Comparison of ENCODE assay signal across 8 cellular contexts in genomic region chr2:196925445-196925767, GRCh38. TPM values are rescaled to one million over a fixed set of nuclear protein-coding genes. Genes with fewer than 3 reads are reported as not detected.
DNase-seq lines count a peak whose midpoint lies in the region; ATAC-seq, FAIRE-seq and TF ChIP-seq lines count a peak whose summit lies in the region.

No MANE protein-coding gene starts in this region.

- peak overlapping the region; percentile 99 for H3K27ac Mint-ChIP-seq in activated T-helper 17 cell treated with anti-CD3 and anti-CD28 coated beads, Interleukin-2, amount 50 U/mL, for 72 hours
- H3K27ac Mint-ChIP-seq in immature natural killer cell = peak overlapping the region in 5 of 6 donors; percentile 46 to 86 (median 76)

- no peaks in the 10 kb centered on the region for H3K36me3 ChIP-seq in heart left ventricle

- H3K4me1 ChIP-seq in heart left ventricle = peaks cover 0 to 27% (median 10%) of the 10 kb centered on the region in 12 donors

- no peaks in the 10 kb centered on the region for H3K9me3 ChIP-seq in heart left ventricle

- ATAC-seq in heart left ventricle = no peak
- ATAC-seq in Right ventricle myocardium superior (ENCODE audit: poor library complexity) = no peak
- ATAC-seq in activated T-helper 17 cell treated with anti-CD3 and anti-CD28 coated beads, Interleukin-2, amount 50 U/mL, for 72 hours (replicated peaks) = no peak
- no peak for ATAC-seq in GM19328 (IDR thresholded peaks at IDR 0.05; ENCODE audit: unreplicated experiment)

- intact Hi-C loops in heart left ventricle (cut with DNase I) (loop anchor here in 3 of 10 donors (5.0 to 10.0 kb wide), 3 partner anchors 59 to 449 kb away; no protein-coding TSS in a partner anchor), Right ventricle myocardium superior (cut with DNase I) (no loop called here)

- WGBS in heart left ventricle, 4 donors = 2 to 5% (median 4%) methylated on average over 8 of the region's 8 CpGs

- no peak for TF ChIP-seq CTCF in heart left ventricle (IDR thresholded peaks at IDR 0.05)

- H3K9me3 Mint-ChIP-seq in activated T-helper 17 cell treated with anti-CD3 and anti-CD28 coated beads, Interleukin-2, amount 50 U/mL, for 72 hours = no peaks in the 10 kb centered on the region
- H3K9me3 Mint-ChIP-seq in immature natural killer cell = no peaks in the 10 kb centered on the region

- H3K36me3 Mint-ChIP-seq in activated T-helper 17 cell treated with anti-CD3 and anti-CD28 coated beads, Interleukin-2, amount 50 U/mL, for 72 hours (ENCODE audit: low read depth) = peaks cover 25% of the 10 kb centered on the region
- no peaks in the 10 kb centered on the region for H3K36me3 Mint-ChIP-seq in immature natural killer cell

- H3K4me1 Mint-ChIP-seq in activated T-helper 17 cell treated with anti-CD3 and anti-CD28 coated beads, Interleukin-2, amount 50 U/mL, for 72 hours = peaks cover 26% of the 10 kb centered on the region
- peaks cover 23 to 26% of the 10 kb centered on the region in 2 donors for H3K4me1 Mint-ChIP-seq in immature natural killer cell

- no peaks in the 10 kb centered on the region for H3K27me3 ChIP-seq in heart left ventricle

- no peaks in the 10 kb centered on the region for H3K27me3 Mint-ChIP-seq in activated T-helper 17 cell treated with anti-CD3 and anti-CD28 coated beads, Interleukin-2, amount 50 U/mL, for 72 hours
- peaks cover 14 to 22% (median 16%) of the 10 kb centered on the region in 3 donors for H3K27me3 Mint-ChIP-seq in immature natural killer cell (ENCODE audit: low read depth in 3 of 3)

- DNase-seq in heart left ventricle (no peak), Right ventricle myocardium superior (no peak), immature natural killer cell (no peak), superior temporal gyrus (ENCODE audit: extremely low spot score) (peak; percentile 67), GM19239 (ENCODE audit: insufficient read length, low spot score) (no peak)
- DNase-seq in NK-92 treated with Interleukin-12 subunit alpha and Interleukin-12 subunit beta, amount 100 ng/mL, for 24 hours (lab: John Stamatoyannopoulos, UW) = no peak

- peak overlapping the region; percentile 98 for H3K4me3 Mint-ChIP-seq in activated T-helper 17 cell treated with anti-CD3 and anti-CD28 coated beads, Interleukin-2, amount 50 U/mL, for 72 hours
- H3K4me3 Mint-ChIP-seq in immature natural killer cell = peak overlapping the region; percentile 83 to 97 (median 93)

- H3K4me3 ChIP-seq in heart left ventricle = peak overlapping the region; percentile 59 to 98 (median 82)

- no peak for TF ChIP-seq POLR2A in heart left ventricle (IDR thresholded peaks at IDR 0.05)

- H3K27ac ChIP-seq in heart left ventricle = peak overlapping the region in 7 of 12 donors; percentile 86 to 92 (median 90)

- no peak for FAIRE-seq in GM19239 (lab: Jason Lieb, UNC)

RNA-seq across cellular contexts. Expression of gene PGAP1, which starts 1.1 kb away (rescaled TPM):
- total RNA-seq in heart left ventricle = 1 to 10 TPM; 3.6 to 8.8 (median 5.8) TPM
- polyA plus RNA-seq in heart left ventricle = 1 to 10 TPM; 1.2 to 1.8 TPM
- total RNA-seq in Right ventricle myocardium superior = 5.5 TPM
- total RNA-seq in activated T-helper 17 cell treated with anti-CD3 and anti-CD28 coated beads, Interleukin-2, amount 50 U/mL, for 72 hours = 10 to 100 TPM; 41.6 to 44.8 TPM
- polyA plus RNA-seq in immature natural killer cell = under 1 TPM in 2 of 3 donors, not detected in 1; 0.09 to 0.62 TPM
